Comparison of ENCODE assay signal across 8 cellular contexts in genomic region chr18:13568443-13569392, GRCh38.
DNase-seq lines count a peak whose midpoint lies in the region; ATAC-seq and TF ChIP-seq lines count a peak whose summit lies in the region.

No MANE protein-coding gene starts in this region.

- peaks cover 44% of the 10 kb centered on the region for H3K4me1 Mint-ChIP-seq in T-helper 1 cell treated with Interleukin-12 subunit alpha and Interleukin-12 subunit beta and Interleukin-4 antibody, amounts not matched to agents 30 μg/mL and 1 μg/mL, for 36 hours (ENCODE audit: low read depth)

- WGBS in gastroesophageal sphincter (ENCODE audit: low coverage in 1 of 2), 2 donors: 75 to 91% methylated on average over 9 to 14 of the region's 14 CpGs

- no peaks in the 10 kb centered on the region for H3K36me3 ChIP-seq in gastroesophageal sphincter

- no peaks in the 10 kb centered on the region for H3K9me3 Mint-ChIP-seq in T-helper 1 cell treated with Interleukin-12 subunit alpha and Interleukin-12 subunit beta and Interleukin-4 antibody, amounts not matched to agents 30 μg/mL and 1 μg/mL, for 36 hours

- peak overlapping the region in 1 of 4 donors; percentile 79 for H3K27ac ChIP-seq in gastroesophageal sphincter

- ATAC-seq in GM18907 (IDR thresholded peaks at IDR 0.05; ENCODE audit: unreplicated experiment) (peak; percentile 57), HG02678 (IDR thresholded peaks at IDR 0.05; ENCODE audit: unreplicated experiment) (peak; percentile 58), gastroesophageal sphincter (no peak)

- no peak for TF ChIP-seq EP300 in gastroesophageal sphincter (IDR thresholded peaks at IDR 0.05)

- H3K27me3 Mint-ChIP-seq in T-helper 1 cell treated with Interleukin-12 subunit alpha and Interleukin-12 subunit beta and Interleukin-4 antibody, amounts not matched to agents 30 μg/mL and 1 μg/mL, for 36 hours (ENCODE audit: low read depth): no peaks in the 10 kb centered on the region

- no peaks in the 10 kb centered on the region for H3K9me3 ChIP-seq in gastroesophageal sphincter

- H3K4me3 Mint-ChIP-seq in T-helper 1 cell treated with Interleukin-12 subunit alpha and Interleukin-12 subunit beta and Interleukin-4 antibody, amounts not matched to agents 30 μg/mL and 1 μg/mL, for 36 hours: no peak overlapping the region

- TF ChIP-seq POLR2A in gastroesophageal sphincter (IDR thresholded peaks at IDR 0.05): no peak

- peaks cover 0 to 43% (median 5%) of the 10 kb centered on the region in 3 donors for H3K4me1 ChIP-seq in gastroesophageal sphincter

- H3K4me3 ChIP-seq in gastroesophageal sphincter: no peak overlapping the region

- peak overlapping the region; percentile 7 for H3K27ac Mint-ChIP-seq in T-helper 1 cell treated with Interleukin-12 subunit alpha and Interleukin-12 subunit beta and Interleukin-4 antibody, amounts not matched to agents 30 μg/mL and 1 μg/mL, for 36 hours

- no peaks in the 10 kb centered on the region for H3K27me3 ChIP-seq in gastroesophageal sphincter

- peak; percentile 65 for DNase-seq in stimulated activated CD4-positive, alpha-beta T cell treated with anti-CD3 and anti-CD28 coated beads, Interleukin-1b, Interleukin-23, amount 100 ng/mL, for 48 hours
- DNase-seq in germinal center (ENCODE audit: low spot score) (no peak), SIG-M5 treated with dmso at 0.1 percent for 504 hours (lab: John Stamatoyannopoulos, UW; ENCODE audit: unreplicated experiment) (no peak), NCI-H446 treated with DMSO at 0.1 percent for 48 hours (lab: John Stamatoyannopoulos, UW) (no peak)

- H3K36me3 Mint-ChIP-seq in T-helper 1 cell treated with Interleukin-12 subunit alpha and Interleukin-12 subunit beta and Interleukin-4 antibody, amounts not matched to agents 30 μg/mL and 1 μg/mL, for 36 hours (ENCODE audit: low read depth): no peaks in the 10 kb centered on the region

- TF ChIP-seq CTCF in gastroesophageal sphincter (IDR thresholded peaks at IDR 0.05): no peak
